11 cellular contexts compared by ENCODE assay signal in genomic region chr19:18429717-18430416, GRCh38. TPM values are rescaled to one million over a fixed set of nuclear protein-coding genes. Genes with fewer than 3 reads are reported as not detected.
DNase-seq lines count a peak whose midpoint lies in the region; ATAC-seq and TF ChIP-seq lines count a peak whose summit lies in the region.
"Had no signal": no experiment of that assay in that cellular context is flagged by ENCODE, and none has a peak within 500 bp of the region (broad histone marks: within the 10 kb centered on the region; RNA-seq: fewer than 3 reads in every experiment).

No MANE protein-coding gene starts in this region.

- no peak for TF ChIP-seq POLR2A in heart left ventricle (IDR thresholded peaks at IDR 0.05)

- H3K9me3 ChIP-seq in heart left ventricle, result no peaks in the 10 kb centered on the region
- H3K9me3 ChIP-seq in upper lobe of right lung, result no peaks in the 10 kb centered on the region
- H3K9me3 ChIP-seq: breast epithelium had no signal

- ATAC-seq in heart left ventricle (no peak), left ventricle myocardium superior (no peak), memory B cell (ENCODE audit: low read depth) (no peak), upper lobe of right lung (no peak)

- in situ Hi-C loops in G401 (cut with HindIII; ENCODE audit: low sequenced_read_pairs), result no loop called here

- intact Hi-C loops in heart left ventricle (cut with DNase I), result no loop called here
- intact Hi-C loops in left ventricle myocardium superior (cut with micrococcal nuclease), result no loop called here
- intact Hi-C loops in upper lobe of right lung (cut with DNase I), result no loop called here

- H3K9me3 Mint-ChIP-seq in activated naive CD8-positive, alpha-beta T cell treated with anti-CD3 and anti-CD28 coated beads for 36 hours, result no peaks in the 10 kb centered on the region
- H3K9me3 Mint-ChIP-seq in memory B cell, result no peaks in the 10 kb centered on the region

- H3K27ac Mint-ChIP-seq in activated naive CD8-positive, alpha-beta T cell treated with anti-CD3 and anti-CD28 coated beads for 36 hours, result peak overlapping the region; percentile 42
- H3K27ac Mint-ChIP-seq in memory B cell, result peak overlapping the region; percentile 87

- DNase-seq in heart left ventricle (no peak), left ventricle myocardium superior (no peak), memory B cell (ENCODE audit: low spot score in 2 of 2) (no peak), upper lobe of right lung (no peak), mucosa of gallbladder (ENCODE audit: low spot score) (no peak), G401 (ENCODE audit: low spot score) (no peak), hypothalamus (lab: John Stamatoyannopoulos, UW) (no peak)
- DNase-seq in activated naive CD8-positive, alpha-beta T cell treated with anti-CD3 and anti-CD28 coated beads for 36 hours, result no peak
- DNase-seq: stimulated activated CD8-positive, alpha-beta memory T cell treated with anti-CD3 and anti-CD28 coated beads, Interleukin-4, amount 100 ng/mL, for 48 hours had no signal

- H3K4me1 Mint-ChIP-seq in activated naive CD8-positive, alpha-beta T cell treated with anti-CD3 and anti-CD28 coated beads for 36 hours, result peaks cover 29% of the 10 kb centered on the region
- H3K4me1 Mint-ChIP-seq in memory B cell, result peaks cover 13% of the 10 kb centered on the region

- TF ChIP-seq CTCF in heart left ventricle (IDR thresholded peaks at IDR 0.05) (no peak), upper lobe of right lung (IDR thresholded peaks at IDR 0.05) (no peak)

- peaks cover 0 to 9% (median 0%) of the 10 kb centered on the region in 9 donors for H3K36me3 ChIP-seq in heart left ventricle
- H3K36me3 ChIP-seq in upper lobe of right lung, result no peaks in the 10 kb centered on the region
- H3K36me3 ChIP-seq: breast epithelium had no signal

- H3K27ac ChIP-seq in heart left ventricle, result peak overlapping the region in 11 of 12 donors; percentile 57 to 89 (median 70)
- H3K27ac ChIP-seq in upper lobe of right lung, result peak overlapping the region; percentile 63

- peaks cover 18 to 72% (median 47%) of the 10 kb centered on the region in 12 donors for H3K4me1 ChIP-seq in heart left ventricle
- H3K4me1 ChIP-seq in upper lobe of right lung, result peaks cover 30% of the 10 kb centered on the region

- no peaks in the 10 kb centered on the region for H3K27me3 Mint-ChIP-seq in activated naive CD8-positive, alpha-beta T cell treated with anti-CD3 and anti-CD28 coated beads for 36 hours
- H3K27me3 Mint-ChIP-seq in memory B cell, result no peaks in the 10 kb centered on the region

- H3K4me3 ChIP-seq in heart left ventricle (peak overlapping the region in 9 of 12 donors; percentile 45 to 58 (median 55)), upper lobe of right lung (no peak overlapping the region)

- H3K36me3 Mint-ChIP-seq in activated naive CD8-positive, alpha-beta T cell treated with anti-CD3 and anti-CD28 coated beads for 36 hours, result peaks cover 8% of the 10 kb centered on the region
- no peaks in the 10 kb centered on the region for H3K36me3 Mint-ChIP-seq in memory B cell

- H3K4me3 Mint-ChIP-seq in activated naive CD8-positive, alpha-beta T cell treated with anti-CD3 and anti-CD28 coated beads for 36 hours, result peak overlapping the region; percentile 47
- H3K4me3 Mint-ChIP-seq in memory B cell, result peak overlapping the region; percentile 74

- no peaks in the 10 kb centered on the region for H3K27me3 ChIP-seq in heart left ventricle
- no peaks in the 10 kb centered on the region for H3K27me3 ChIP-seq in upper lobe of right lung
- H3K27me3 ChIP-seq: breast epithelium had no signal

- 58 to 69% (median 66%) methylated on average over 13 of the region's 13 CpGs for WGBS in heart left ventricle, 4 donors

RNA-seq across cellular contexts. Expression of gene ISYNA1, which starts 8.1 kb away (rescaled TPM):
- total RNA-seq in heart left ventricle, result 10 to 100 TPM; 17.6 to 60.6 (median 24.0) TPM
- 10 to 100 TPM; 14.0 to 52.6 TPM for polyA plus RNA-seq in heart left ventricle
- 24.4 TPM for total RNA-seq in left ventricle myocardium superior
- total RNA-seq in activated naive CD8-positive, alpha-beta T cell treated with anti-CD3 and anti-CD28 coated beads for 36 hours, result 10 to 100 TPM; 29.6 to 32.7 TPM
- total RNA-seq in upper lobe of right lung, result 34.6 TPM
- total RNA-seq in mucosa of gallbladder, result 37.1 TPM
- 251 and 359 TPM in 2 replicates for total RNA-seq in G401 (2014; rRNA removed; shearing (Covaris generic))

RNA-seq across cellular contexts. Expression of gene SSBP4, which starts 10.7 kb away (rescaled TPM):
- 10 to 100 TPM; 23.5 to 89.8 (median 29.4) TPM for total RNA-seq in heart left ventricle
- 10 to 100 TPM; 29.1 to 37.3 TPM for polyA plus RNA-seq in heart left ventricle
- 36.4 TPM for total RNA-seq in left ventricle myocardium superior
- 100 to 1,000 TPM in 1 of 2 experiments, 10 to 100 TPM in 1; 96.1 to 101 TPM for total RNA-seq in activated naive CD8-positive, alpha-beta T cell treated with anti-CD3 and anti-CD28 coated beads for 36 hours
- total RNA-seq in upper lobe of right lung, result 57.3 TPM
- 68.1 TPM for total RNA-seq in mucosa of gallbladder
- 272 and 351 TPM in 2 replicates for total RNA-seq in G401 (2014; rRNA removed; shearing (Covaris generic))

RNA-seq across cellular contexts. Expression of gene LRRC25, which starts 32.4 kb away (rescaled TPM):
- 10 to 100 TPM in 2 of 9 donors, 1 to 10 TPM in 6, under 1 TPM in 1; 0.83 to 33.0 (median 3.1) TPM for total RNA-seq in heart left ventricle
- 1 to 10 TPM in 1 of 2 donors, under 1 TPM in 1; 0.88 to 2.8 TPM for polyA plus RNA-seq in heart left ventricle
- 2.9 TPM for total RNA-seq in left ventricle myocardium superior
- not detected for total RNA-seq in activated naive CD8-positive, alpha-beta T cell treated with anti-CD3 and anti-CD28 coated beads for 36 hours
- total RNA-seq in upper lobe of right lung, result 22.7 TPM
- 7.8 TPM for total RNA-seq in mucosa of gallbladder
- total RNA-seq in G401 (2014; rRNA removed; shearing (Covaris generic)), result not detected in 2 replicates
- total RNA-seq: SK-MEL-5 had no signal

RNA-seq across cellular contexts. Expression of gene GDF15, which starts 43.9 kb away (rescaled TPM):
- 1 to 10 TPM in 4 of 9 donors, under 1 TPM in 5; 0.69 to 5.7 (median 0.99) TPM for total RNA-seq in heart left ventricle
- under 1 TPM; 0.33 to 0.50 TPM for polyA plus RNA-seq in heart left ventricle
- 0.27 TPM for total RNA-seq in left ventricle myocardium superior
- not detected for total RNA-seq in activated naive CD8-positive, alpha-beta T cell treated with anti-CD3 and anti-CD28 coated beads for 36 hours
- 105 TPM for total RNA-seq in upper lobe of right lung
- 76.0 TPM for total RNA-seq in mucosa of gallbladder
- 143 and 217 TPM in 2 replicates for total RNA-seq in G401 (2014; rRNA removed; shearing (Covaris generic))
